Comparison of ENCODE assay signal across 8 cellular contexts in genomic region chr21:32278518-32279376, GRCh38. TPM values are rescaled to one million over a fixed set of nuclear protein-coding genes. Genes with fewer than 3 reads are reported as not detected.
DNase-seq lines count a peak whose midpoint lies in the region; ATAC-seq and TF ChIP-seq lines count a peak whose summit lies in the region.

TSS of gene MIS18A (minus strand) at chr21:32279049. CDS start at chr21:32279014, 35 bp downstream.

- no peak for TF ChIP-seq CTCF in GM20000 (IDR thresholded peaks at IDR 0.05; ENCODE audit: extremely low read depth, missing control alignments)

- CTCF ChIA-PET in activated CD8-positive, alpha-beta memory T cell treated with anti-CD3 and anti-CD28 coated beads for 36 hours (lab: Charles Lee) = interaction anchor here (1.1 kb wide), 1 partner anchor 30 kb away, joined by 3 read pairs; no protein-coding TSS in a partner anchor

- peaks cover 37% of the 10 kb centered on the region for H3K36me3 Mint-ChIP-seq in effector memory CD8-positive, alpha-beta T cell (ENCODE audit: insufficient read depth)
- peaks cover 9% of the 10 kb centered on the region for H3K36me3 Mint-ChIP-seq in memory B cell

- DNase-seq in CMK (ENCODE audit: low read depth) (peak; percentile 95), GM20000 (ENCODE audit: low spot score) (peak; percentile 96), HT-29 (ENCODE audit: low spot score) (peak; percentile 95), NOMO-1 (lab: John Stamatoyannopoulos, UW; ENCODE audit: unreplicated experiment in 2 of 2) (peak; percentile 90 to 97), memory B cell (ENCODE audit: low spot score in 2 of 2) (peak; percentile 96 to 97)
- DNase-seq in effector memory CD8-positive, alpha-beta T cell = peak; percentile 96 to 97 (median 96)
- DNase-seq in stimulated activated CD8-positive, alpha-beta memory T cell treated with anti-CD3 and anti-CD28 coated beads, Interleukin-12 subunit alpha, Interleukin-12 subunit beta, amount 100 ng/mL, for 24 hours (ENCODE audit: extremely low read depth) = peak; percentile 98

- ATAC-seq in effector memory CD8-positive, alpha-beta T cell (replicated peaks) = peak; percentile 97
- ATAC-seq in memory B cell (ENCODE audit: low read depth) = peak; percentile 97

- no peaks in the 10 kb centered on the region for H3K27me3 Mint-ChIP-seq in effector memory CD8-positive, alpha-beta T cell
- no peaks in the 10 kb centered on the region for H3K27me3 Mint-ChIP-seq in memory B cell

- POLR2A ChIA-PET in activated CD8-positive, alpha-beta memory T cell treated with anti-CD3 and anti-CD28 coated beads for 36 hours (lab: Charles Lee) = interaction anchor here (0.6 to 1.0 kb wide), 4 partner anchors 9 to 327 kb away, joined by 3 read pairs; no protein-coding TSS in a partner anchor

- no peaks in the 10 kb centered on the region for H3K9me3 Mint-ChIP-seq in effector memory CD8-positive, alpha-beta T cell
- no peaks in the 10 kb centered on the region for H3K9me3 Mint-ChIP-seq in memory B cell

- H3K4me3 Mint-ChIP-seq in effector memory CD8-positive, alpha-beta T cell = peak within 1 kb of the TSS; percentile 99 to 100
- H3K4me3 Mint-ChIP-seq in memory B cell = peak within 1 kb of the TSS; percentile 100

- H3K27ac Mint-ChIP-seq in effector memory CD8-positive, alpha-beta T cell = peak within 1 kb of the TSS; percentile 93 to 98
- H3K27ac Mint-ChIP-seq in memory B cell = peak within 1 kb of the TSS; percentile 94

- H3K4me1 Mint-ChIP-seq in effector memory CD8-positive, alpha-beta T cell (ENCODE audit: low read depth in 2 of 2) = peaks cover 14 to 15% of the 10 kb centered on the region in 2 donors
- H3K4me1 Mint-ChIP-seq in memory B cell = peaks cover 20% of the 10 kb centered on the region

RNA-seq across cellular contexts. Expression of gene MIS18A, which starts in this region (rescaled TPM):
- 9.0 and 9.4 TPM in 2 replicates for total RNA-seq in HT-29 (2014; rRNA removed; shearing (Covaris generic))
- 10 to 100 TPM; 31.1 to 31.8 TPM for total RNA-seq in activated CD8-positive, alpha-beta memory T cell treated with anti-CD3 and anti-CD28 coated beads for 36 hours

Comparison
In these comparisons a context has a peak if more than half of its experiments do, and no peak if none do; other contexts are left out.
1. Peak in every context shown above with its lines: DNase-seq and ATAC-seq.